8 cellular contexts compared by ENCODE assay signal in the genomic region with DNA sequence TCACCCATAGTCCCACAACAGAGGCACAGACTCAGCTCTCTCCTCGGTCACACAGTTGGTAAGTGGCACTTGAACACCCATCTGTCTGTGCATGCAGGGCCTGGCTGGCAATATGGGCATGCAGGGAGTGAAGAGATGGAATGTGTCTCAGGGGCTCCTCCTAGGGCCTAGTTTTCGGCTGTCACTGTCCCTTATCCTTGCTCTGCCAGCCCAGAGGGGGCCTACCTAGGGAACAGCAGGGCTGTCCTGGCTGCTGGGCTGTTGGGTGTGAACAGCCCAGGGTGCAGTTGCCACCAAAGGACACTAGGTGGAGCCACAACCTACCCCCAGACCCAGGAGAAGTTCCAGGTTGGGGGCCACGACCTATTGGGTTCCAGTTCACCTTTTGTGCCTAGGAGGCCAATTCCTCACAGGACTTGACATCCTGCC. TPM values are rescaled to one million over a fixed set of nuclear protein-coding genes. Genes with fewer than 3 reads are reported as not detected.
DNase-seq lines count a peak whose midpoint lies in the region; ATAC-seq, FAIRE-seq and TF ChIP-seq lines count a peak whose summit lies in the region.
"Not testable (repeated sequence)": the region's sequence is repeated elsewhere in the genome, so short reads cannot be mapped to it uniquely, and the experiment has no call there.

No MANE protein-coding gene starts in this region.

- H3K4me2 ChIP-seq in KMS-11; endothelial cell of umbilical vein (ENCODE audit: insufficient read depth, low read length): not testable (repeated sequence)

- not testable (repeated sequence) for H3K27me3 ChIP-seq in KMS-11 (ENCODE audit: insufficient read depth, low read depth); endothelial cell of umbilical vein (ENCODE audit: control insufficient read depth in 2 of 2, insufficient read depth in 2 of 2, low read length in 2 of 2); liver (ENCODE audit: control insufficient read depth in 4 of 4, insufficient read depth in 4 of 4, low read length in 3 of 4)

- intact Hi-C loops in CD14-positive monocyte (cut with micrococcal nuclease); endothelial cell of umbilical vein (cut with micrococcal nuclease): not testable (repeated sequence)

- TF ChIP-seq CTCF in CD14-positive monocyte (IDR thresholded peaks at IDR 0.05) (peak; percentile 16), KMS-11 (conservative IDR thresholded peaks at IDR 0.05; ENCODE audit: low read depth, low read length) (peak; percentile 49), endothelial cell of umbilical vein (IDR thresholded peaks at IDR 0.05; ENCODE audit: extremely low read depth in 1 of 2, insufficient read depth in 1 of 2, low read depth in 1 of 2, low read length in 2 of 2) (peak in 1 of 2 donors; percentile 59), liver (IDR thresholded peaks at IDR 0.05; ENCODE audit: low read depth, low read length, missing input control) (peak; percentile 38)

- not testable (repeated sequence) for H3K9ac ChIP-seq in KMS-11; endothelial cell of umbilical vein (replicated peaks; ENCODE audit: extremely low read depth, insufficient read depth, low read length); liver (ENCODE audit: low read depth in 1 of 2, low read length in 2 of 2)

- not testable (repeated sequence) for H3K36me3 Mint-ChIP-seq in CD14-positive monocyte; T-cell; activated T-helper 17 cell treated with anti-CD3 and anti-CD28 coated beads, Interleukin-2, amount 50 U/mL, for 72 hours (ENCODE audit: low read depth); stimulated activated effector memory CD8-positive, alpha-beta T cell treated with anti-CD3 and anti-CD28 coated beads, Interleukin-12 subunit alpha, Interleukin-12 subunit beta, amount 100 ng/mL, for 72 hours

- H3K4me3 Mint-ChIP-seq in CD14-positive monocyte; T-cell; activated T-helper 17 cell treated with anti-CD3 and anti-CD28 coated beads, Interleukin-2, amount 50 U/mL, for 72 hours; stimulated activated effector memory CD8-positive, alpha-beta T cell treated with anti-CD3 and anti-CD28 coated beads, Interleukin-12 subunit alpha, Interleukin-12 subunit beta, amount 100 ng/mL, for 72 hours: not testable (repeated sequence)

- H3K79me2 ChIP-seq in KMS-11 (ENCODE audit: insufficient read depth, low read depth); endothelial cell of umbilical vein (ENCODE audit: control insufficient read depth, insufficient read depth, low read length): not testable (repeated sequence)

- dilution Hi-C loops in endothelial cell of umbilical vein (cut with MboI; ENCODE audit: extremely low pct_ligation_motif_present, low sequenced_read_pairs): not testable (repeated sequence)

- not testable (repeated sequence) for H3K4me3 ChIP-seq in KMS-11 (IDR thresholded peaks at IDR 0.05; ENCODE audit: insufficient read depth, low read depth, low read length); endothelial cell of umbilical vein (replicated peaks in 1 of 3; ENCODE audit: insufficient read depth in 1 of 3, low read depth in 1 of 3, low read length in 3 of 3); liver (ENCODE audit: low read depth in 1 of 3, low read length in 3 of 3)

- FAIRE-seq in endothelial cell of umbilical vein (lab: Jason Lieb, UNC): peak; percentile 99

- not testable (repeated sequence) for H3K27ac Mint-ChIP-seq in CD14-positive monocyte; activated T-helper 17 cell treated with anti-CD3 and anti-CD28 coated beads, Interleukin-2, amount 50 U/mL, for 72 hours; stimulated activated effector memory CD8-positive, alpha-beta T cell treated with anti-CD3 and anti-CD28 coated beads, Interleukin-12 subunit alpha, Interleukin-12 subunit beta, amount 100 ng/mL, for 72 hours
- H3K27ac Mint-ChIP-seq in T-cell: peak overlapping the region in 1 of 2 donors; percentile 39

- not testable (repeated sequence) for H3K9me1 ChIP-seq in endothelial cell of umbilical vein (replicated peaks; ENCODE audit: control insufficient read depth, extremely low read depth, insufficient read depth, low read length)

- H3K4me1 ChIP-seq in KMS-11 (ENCODE audit: low read depth, poor library complexity, severe bottlenecking); endothelial cell of umbilical vein (ENCODE audit: control insufficient read depth, extremely low read depth, insufficient read depth, low read length): not testable (repeated sequence)
- peaks cover 0 to 15% (median 7%) of the 10 kb centered on the region in 4 donors for H3K4me1 ChIP-seq in liver (ENCODE audit: control insufficient read depth in 4 of 4, insufficient read depth in 4 of 4, low read length in 3 of 4)

- not testable (repeated sequence) for H2AFZ ChIP-seq in KMS-11 (ENCODE audit: low read depth); endothelial cell of umbilical vein (ENCODE audit: low read depth, low read length)

- not testable (repeated sequence) for H3K27ac ChIP-seq in KMS-11; endothelial cell of umbilical vein (ENCODE audit: insufficient read depth, low read depth, low read length); liver (ENCODE audit: low read depth in 1 of 2, low read length in 2 of 2)

- H3K9me3 Mint-ChIP-seq in CD14-positive monocyte; T-cell; activated T-helper 17 cell treated with anti-CD3 and anti-CD28 coated beads, Interleukin-2, amount 50 U/mL, for 72 hours; stimulated activated effector memory CD8-positive, alpha-beta T cell treated with anti-CD3 and anti-CD28 coated beads, Interleukin-12 subunit alpha, Interleukin-12 subunit beta, amount 100 ng/mL, for 72 hours: not testable (repeated sequence)

- H4K20me1 ChIP-seq in KMS-11 (ENCODE audit: insufficient read depth); endothelial cell of umbilical vein (replicated peaks; ENCODE audit: control insufficient read depth, extremely low read depth, insufficient read depth, low read length): not testable (repeated sequence)

- CTCF ChIA-PET in T-cell (lab: Charles Lee) (interaction anchor here in 1 of 2 donors (0.9 kb wide), 1 partner anchor 11 kb away, joined by 3 read pairs; no protein-coding TSS in a partner anchor), endothelial cell of umbilical vein (lab: Charles Lee) (interaction anchor here (0.6 to 3.9 kb wide), 14 partner anchors 8 to 238 kb away, joined by 3 to 51 read pairs (median 4); no protein-coding TSS in a partner anchor)

- ATAC-seq in GM21360 (IDR thresholded peaks at IDR 0.05; ENCODE audit: unreplicated experiment) (peak; percentile 69), T-cell (replicated peaks in 1 of 4) (peak; percentile 73 to 87 (median 76))
- ATAC-seq in activated T-helper 17 cell treated with anti-CD3 and anti-CD28 coated beads, Interleukin-2, amount 50 U/mL, for 72 hours (replicated peaks): peak; percentile 82
- ATAC-seq in stimulated activated effector memory CD8-positive, alpha-beta T cell treated with anti-CD3 and anti-CD28 coated beads, Interleukin-12 subunit alpha, Interleukin-12 subunit beta, amount 100 ng/mL, for 72 hours: peak; percentile 75

- H3K36me3 ChIP-seq in KMS-11 (ENCODE audit: insufficient read depth); endothelial cell of umbilical vein (ENCODE audit: control insufficient read depth in 2 of 2, extremely low read depth in 1 of 2, insufficient read depth in 2 of 2, low read length in 2 of 2); liver (ENCODE audit: control insufficient read depth in 4 of 4, insufficient read depth in 3 of 4, low read depth in 1 of 4, low read length in 3 of 4): not testable (repeated sequence)

- 31% methylated on average over 3 of the region's 3 CpGs for WGBS in liver

- TF ChIP-seq RAD21 in liver (IDR thresholded peaks at IDR 0.05): peak; percentile 44 to 63

- not testable (repeated sequence) for DNase-seq in CD14-positive monocyte (ENCODE audit: low spot score); endothelial cell of umbilical vein (ENCODE audit: low read depth, low spot score)
- peak in 22 of 34 experiments; percentile 28 to 69 (median 52) for DNase-seq in T-cell
- DNase-seq in stimulated activated effector memory CD8-positive, alpha-beta T cell treated with anti-CD3 and anti-CD28 coated beads, Interleukin-12 subunit alpha, Interleukin-12 subunit beta, amount 100 ng/mL, for 72 hours (ENCODE audit: low spot score in 2 of 2): peak; percentile 54 to 77

- not testable (repeated sequence) for H3K4me1 Mint-ChIP-seq in CD14-positive monocyte; T-cell; activated T-helper 17 cell treated with anti-CD3 and anti-CD28 coated beads, Interleukin-2, amount 50 U/mL, for 72 hours; stimulated activated effector memory CD8-positive, alpha-beta T cell treated with anti-CD3 and anti-CD28 coated beads, Interleukin-12 subunit alpha, Interleukin-12 subunit beta, amount 100 ng/mL, for 72 hours

- TF ChIP-seq POLR2A in endothelial cell of umbilical vein (IDR thresholded peaks at IDR 0.05; ENCODE audit: low read depth, low read length): not testable (repeated sequence)

- POLR2A ChIA-PET in T-cell (lab: Charles Lee); endothelial cell of umbilical vein (lab: Charles Lee): not testable (repeated sequence)

- H3K27me3 Mint-ChIP-seq in CD14-positive monocyte (ENCODE audit: low read depth in 3 of 3); T-cell; activated T-helper 17 cell treated with anti-CD3 and anti-CD28 coated beads, Interleukin-2, amount 50 U/mL, for 72 hours: not testable (repeated sequence)

- not testable (repeated sequence) for BruUV-seq in endothelial cell of umbilical vein (replicated peaks; lab: Mats Ljungman, UMichigan)

- H3K9me3 ChIP-seq in endothelial cell of umbilical vein (replicated peaks; ENCODE audit: control insufficient read depth, insufficient read depth, low read length); liver (ENCODE audit: control insufficient read depth in 4 of 4, low read length in 3 of 4): not testable (repeated sequence)

RNA-seq across cellular contexts. Expression of gene RNU1-4, which starts 30.6 kb away (rescaled TPM):
- polyA plus RNA-seq in CD14-positive monocyte (not detected), endothelial cell of umbilical vein (under 0.01 and 206 TPM in 2 replicates), liver (10 to 100 TPM in 1 of 2 donors, not detected in 1; 16.7 TPM)
- total RNA-seq in T-cell (1,000 to 10,000 TPM; 2,148 to 4,743 (median 3,650) TPM), endothelial cell of umbilical vein (1,319 and 2,019 TPM in 2 replicates), liver (under 1 TPM; under 0.01 TPM)
- 1,000 to 10,000 TPM; 1,202 to 2,371 TPM for total RNA-seq in activated T-helper 17 cell treated with anti-CD3 and anti-CD28 coated beads, Interleukin-2, amount 50 U/mL, for 72 hours
- polyA plus RNA-seq in endothelial cell of umbilical vein (2011; cell fraction: cytosol; rRNA removed): under 0.01 TPM in 1 of 2 replicates, not detected in the other
- under 0.01 TPM in 2 replicates for polyA plus RNA-seq in endothelial cell of umbilical vein (2011; cell fraction: nucleus; rRNA removed)
- 123 TPM in 1 of 2 replicates, not detected in the other for polyA plus RNA-seq in endothelial cell of umbilical vein (2012)
- 9,566 and 13,963 TPM in 2 replicates for polyA minus RNA-seq in endothelial cell of umbilical vein
- 46,668 TPM for polyA minus RNA-seq in endothelial cell of umbilical vein (2011; cell fraction: cytosol; rRNA and poly(A)+ RNA removed)
- 60,677 and 87,675 TPM in 2 replicates for polyA minus RNA-seq in endothelial cell of umbilical vein (2011; cell fraction: nucleus; rRNA and poly(A)+ RNA removed)

RNA-seq across cellular contexts. Expression of gene RNU1-3, which starts 42.9 kb away (rescaled TPM):
- polyA plus RNA-seq in CD14-positive monocyte (not detected), endothelial cell of umbilical vein (under 0.01 and 206 TPM in 2 replicates), liver (10 to 100 TPM in 1 of 2 donors, not detected in 1; 16.7 TPM)
- total RNA-seq in T-cell (1,000 to 10,000 TPM; 2,148 to 4,743 (median 3,650) TPM), endothelial cell of umbilical vein (1,319 and 2,019 TPM in 2 replicates), liver (under 1 TPM; under 0.01 TPM)
- total RNA-seq in activated T-helper 17 cell treated with anti-CD3 and anti-CD28 coated beads, Interleukin-2, amount 50 U/mL, for 72 hours: 1,000 to 10,000 TPM; 1,202 to 2,371 TPM
- under 0.01 TPM in 1 of 2 replicates, not detected in the other for polyA plus RNA-seq in endothelial cell of umbilical vein (2011; cell fraction: cytosol; rRNA removed)
- under 0.01 TPM in 2 replicates for polyA plus RNA-seq in endothelial cell of umbilical vein (2011; cell fraction: nucleus; rRNA removed)
- 123 TPM in 1 of 2 replicates, not detected in the other for polyA plus RNA-seq in endothelial cell of umbilical vein (2012)
- 9,566 and 13,963 TPM in 2 replicates for polyA minus RNA-seq in endothelial cell of umbilical vein
- polyA minus RNA-seq in endothelial cell of umbilical vein (2011; cell fraction: cytosol; rRNA and poly(A)+ RNA removed): 46,668 TPM
- 60,677 and 87,675 TPM in 2 replicates for polyA minus RNA-seq in endothelial cell of umbilical vein (2011; cell fraction: nucleus; rRNA and poly(A)+ RNA removed)

Comparison
In these comparisons a context has a peak if more than half of its experiments do, and no peak if none do; other contexts are left out.
1. RNA of gene RNU1-4, which starts 30.6 kb away (total RNA-seq): 2,148 to 4,743 TPM in T-cell, 1,202 to 2,371 TPM in activated T-helper 17 cell treated with anti-CD3 and anti-CD28 coated beads, Interleukin-2, amount 50 U/mL, for 72 hours and 1,319 to 2,019 TPM in endothelial cell of umbilical vein; under 0.01 TPM in liver; every median in the first group is over 1,000 times any median in the second.
2. RNA of gene RNU1-3, which starts 42.9 kb away (total RNA-seq): 2,148 to 4,743 TPM in T-cell, 1,202 to 2,371 TPM in activated T-helper 17 cell treated with anti-CD3 and anti-CD28 coated beads, Interleukin-2, amount 50 U/mL, for 72 hours and 1,319 to 2,019 TPM in endothelial cell of umbilical vein; under 0.01 TPM in liver; every median in the first group is over 1,000 times any median in the second.
3. Peak in every context shown above with its lines, with median percentiles within 50 percentile points of each other: ATAC-seq.